9 cellular contexts compared by ENCODE assay signal in the genomic region with DNA sequence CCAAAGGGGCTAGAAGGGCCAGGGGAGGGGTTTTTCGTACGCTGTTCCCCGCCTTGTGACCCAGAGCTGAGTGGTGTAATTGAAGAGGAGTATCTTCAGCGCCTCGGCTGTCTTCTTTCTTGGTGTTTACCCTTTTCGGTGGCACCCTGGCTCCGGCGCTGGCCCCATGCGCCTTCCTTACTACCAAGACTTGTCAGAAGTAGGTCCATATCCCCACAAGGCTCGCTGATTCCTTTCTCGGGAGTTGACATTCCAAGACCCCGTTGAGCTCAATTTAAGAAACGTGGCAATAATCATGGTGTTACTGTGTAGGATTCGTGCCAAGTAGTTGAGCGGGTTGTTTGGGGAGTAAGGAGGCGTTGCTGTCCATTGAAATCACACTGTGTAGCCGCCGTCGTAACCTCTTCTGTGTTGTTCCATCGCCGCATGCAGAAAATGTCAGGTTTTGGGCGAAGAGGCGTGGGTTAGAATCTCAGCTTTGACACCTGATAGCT. TPM values are rescaled to one million over a fixed set of nuclear protein-coding genes. Genes with fewer than 3 reads are reported as not detected.
DNase-seq lines count a peak whose midpoint lies in the region; ATAC-seq and TF ChIP-seq lines count a peak whose summit lies in the region.
"Had no signal": no experiment of that assay in that cellular context is flagged by ENCODE, and none has a peak within 500 bp of the region (broad histone marks: within the 10 kb centered on the region; RNA-seq: fewer than 3 reads in every experiment).

No MANE protein-coding gene starts in this region.

- H3K27me3 Mint-ChIP-seq in T-helper 1 cell treated with Interleukin-12 subunit alpha and Interleukin-12 subunit beta and Interleukin-4 antibody, amounts not matched to agents 30 μg/mL and 1 μg/mL, for 36 hours (ENCODE audit: low read depth): no peaks in the 10 kb centered on the region
- H3K27me3 Mint-ChIP-seq in naive thymus-derived CD8-positive, alpha-beta T cell: no peaks in the 10 kb centered on the region
- H3K27me3 Mint-ChIP-seq in glutamatergic neuron (ENCODE audit: unreplicated experiment): no peaks in the 10 kb centered on the region
- H3K27me3 Mint-ChIP-seq: natural killer cell treated with Interleukin-12 subunit alpha and Interleukin-12 subunit beta and Interleukin-15 and Interleukin-18, amount 100 ng/mL, for 72 hours had no signal

- peak; percentile 10 for ATAC-seq in GM21381 (IDR thresholded peaks at IDR 0.05; ENCODE audit: unreplicated experiment)
- peak; percentile 18 to 19 for ATAC-seq in naive thymus-derived CD8-positive, alpha-beta T cell

- POLR2A ChIA-PET in naive thymus-derived CD8-positive, alpha-beta T cell (lab: Charles Lee): interaction anchor here (0.6 to 1.5 kb wide), 2 partner anchors 385 to 433 kb away, joined by 5 to 9 read pairs; a partner anchor contains a TSS

- no peaks in the 10 kb centered on the region for H3K9me3 Mint-ChIP-seq in T-helper 1 cell treated with Interleukin-12 subunit alpha and Interleukin-12 subunit beta and Interleukin-4 antibody, amounts not matched to agents 30 μg/mL and 1 μg/mL, for 36 hours
- H3K9me3 Mint-ChIP-seq in naive thymus-derived CD8-positive, alpha-beta T cell: no peaks in the 10 kb centered on the region
- H3K9me3 Mint-ChIP-seq in glutamatergic neuron (ENCODE audit: unreplicated experiment): no peaks in the 10 kb centered on the region
- H3K9me3 Mint-ChIP-seq: natural killer cell treated with Interleukin-12 subunit alpha and Interleukin-12 subunit beta and Interleukin-15 and Interleukin-18, amount 100 ng/mL, for 72 hours had no signal

- TF ChIP-seq CTCF in HL-60 (IDR thresholded peaks at IDR 0.05; ENCODE audit: insufficient read depth, low read length): no peak
- TF ChIP-seq CTCF in glutamatergic neuron (IDR thresholded peaks at IDR 0.05; ENCODE audit: partially characterized antibody, unreplicated experiment): no peak

- DNase-seq in GM04503 (ENCODE audit: low read depth): peak; percentile 31
- DNase-seq in HL-60 (ENCODE audit: low read depth in 1 of 2, low spot score in 1 of 2): no peak
- peak; percentile 62 for DNase-seq in fibroblast of gingiva (ENCODE audit: low read depth)
- peak in 4 of 10 donors; percentile 1 to 8 (median 4) for DNase-seq in naive thymus-derived CD8-positive, alpha-beta T cell
- DNase-seq in NCI-H1694 treated with DMSO at 0.1 percent for 48 hours (lab: John Stamatoyannopoulos, UW): no peak
- DNase-seq in glutamatergic neuron: no peak

- H3K4me3 Mint-ChIP-seq in T-helper 1 cell treated with Interleukin-12 subunit alpha and Interleukin-12 subunit beta and Interleukin-4 antibody, amounts not matched to agents 30 μg/mL and 1 μg/mL, for 36 hours: no peak overlapping the region
- no peak overlapping the region for H3K4me3 Mint-ChIP-seq in naive thymus-derived CD8-positive, alpha-beta T cell
- H3K4me3 Mint-ChIP-seq in glutamatergic neuron (ENCODE audit: unreplicated experiment): no peak overlapping the region
- H3K4me3 Mint-ChIP-seq: natural killer cell treated with Interleukin-12 subunit alpha and Interleukin-12 subunit beta and Interleukin-15 and Interleukin-18, amount 100 ng/mL, for 72 hours had no signal

- H3K4me1 Mint-ChIP-seq in T-helper 1 cell treated with Interleukin-12 subunit alpha and Interleukin-12 subunit beta and Interleukin-4 antibody, amounts not matched to agents 30 μg/mL and 1 μg/mL, for 36 hours (ENCODE audit: low read depth): peaks cover 15% of the 10 kb centered on the region
- H3K4me1 Mint-ChIP-seq in naive thymus-derived CD8-positive, alpha-beta T cell: peaks cover 9 to 43% (median 23%) of the 10 kb centered on the region in 4 donors
- peaks cover 3% of the 10 kb centered on the region for H3K4me1 Mint-ChIP-seq in glutamatergic neuron (ENCODE audit: low read depth, unreplicated experiment)

- peak overlapping the region; percentile 52 for H3K27ac ChIP-seq in HL-60 (replicated peaks)

- H3K27ac Mint-ChIP-seq in T-helper 1 cell treated with Interleukin-12 subunit alpha and Interleukin-12 subunit beta and Interleukin-4 antibody, amounts not matched to agents 30 μg/mL and 1 μg/mL, for 36 hours: peak overlapping the region; percentile 44
- peak overlapping the region in 1 of 10 donors; percentile 82 for H3K27ac Mint-ChIP-seq in naive thymus-derived CD8-positive, alpha-beta T cell
- no peak overlapping the region for H3K27ac Mint-ChIP-seq in glutamatergic neuron (ENCODE audit: unreplicated experiment)
- H3K27ac Mint-ChIP-seq: natural killer cell treated with Interleukin-12 subunit alpha and Interleukin-12 subunit beta and Interleukin-15 and Interleukin-18, amount 100 ng/mL, for 72 hours had no signal

- H3K36me3 Mint-ChIP-seq in T-helper 1 cell treated with Interleukin-12 subunit alpha and Interleukin-12 subunit beta and Interleukin-4 antibody, amounts not matched to agents 30 μg/mL and 1 μg/mL, for 36 hours (ENCODE audit: low read depth): peaks cover 1% of the 10 kb centered on the region
- peaks cover 0 to 1% (median 0%) of the 10 kb centered on the region in 3 donors for H3K36me3 Mint-ChIP-seq in naive thymus-derived CD8-positive, alpha-beta T cell
- H3K36me3 Mint-ChIP-seq in glutamatergic neuron (ENCODE audit: unreplicated experiment): no peaks in the 10 kb centered on the region
- H3K36me3 Mint-ChIP-seq: natural killer cell treated with Interleukin-12 subunit alpha and Interleukin-12 subunit beta and Interleukin-15 and Interleukin-18, amount 100 ng/mL, for 72 hours had no signal

- peak overlapping the region; percentile 69 for H3K4me3 ChIP-seq in HL-60 (replicated peaks; ENCODE audit: insufficient read depth, low read length)

- no peaks in the 10 kb centered on the region for H3K27me3 ChIP-seq in HL-60 (ENCODE audit: insufficient read depth, poor library complexity, severe bottlenecking)

RNA-seq across cellular contexts. Expression of a gene that starts 0.8 kb away (rescaled TPM):
- 10 to 100 TPM; 19.5 to 25.0 TPM for total RNA-seq in naive thymus-derived CD8-positive, alpha-beta T cell
- 10 to 100 TPM; 30.3 to 43.9 (median 38.6) TPM for polyA plus RNA-seq in naive thymus-derived CD8-positive, alpha-beta T cell
- total RNA-seq in glutamatergic neuron (ENCODE audit: unreplicated experiment): 14.2 TPM

RNA-seq across cellular contexts. Expression of a gene that starts 0.9 kb away (rescaled TPM):
- 1 to 10 TPM; 7.6 to 10.0 TPM for total RNA-seq in naive thymus-derived CD8-positive, alpha-beta T cell
- polyA plus RNA-seq in naive thymus-derived CD8-positive, alpha-beta T cell: 10 to 100 TPM; 12.7 to 16.6 (median 13.3) TPM
- 17.6 TPM for total RNA-seq in glutamatergic neuron (ENCODE audit: unreplicated experiment)

Comparison
In these comparisons a context has a peak if more than half of its experiments do, and no peak if none do; other contexts are left out.
1. DNase-seq: peak in GM04503 (single experiment) and fibroblast of gingiva (single experiment); none in HL-60 (0 of 2), NCI-H1694 treated with DMSO at 0.1 percent for 48 hours (single experiment) and glutamatergic neuron (single experiment).